ENCODE assay signal across 23 cellular contexts in genomic region chr9:7137040-7137439, GRCh38.
"Had no signal": no experiment of that assay in that cellular context is flagged by ENCODE, and none has a peak within 500 bp of the region (broad histone marks: within the 10 kb centered on the region; RNA-seq: fewer than 3 reads in every experiment).

No MANE protein-coding gene starts in this region.

- H3K27me3 ChIP-seq: left lung, uterus had no signal

- H3K36me3 ChIP-seq: uterus had no signal

- H3K27ac ChIP-seq: epithelial cell of prostate, left lung, thoracic aorta, uterus had no signal

- ATAC-seq: left lung; sciatic nerve; stimulated activated effector memory CD8-positive, alpha-beta T cell treated with anti-CD3 and anti-CD28 coated beads, Interleukin-12 subunit alpha, Interleukin-12 subunit beta, amount 100 ng/mL, for 72 hours had no signal

- DNase-seq: activated CD4-positive, alpha-beta memory T cell treated with anti-CD3 and anti-CD28 coated beads for 36 hours; activated CD4-positive, alpha-beta T cell treated with anti-CD3 and anti-CD28 coated beads, Interleukin-2, amount 10 ng/mL, durations not matched to agents 24 days and 14 days; activated CD4-positive, CD25-positive, alpha-beta regulatory T cell treated with anti-CD3 and anti-CD28 coated beads, Interleukin-2, amount 50 U/mL, for 72 hours; activated CD8-positive, alpha-beta memory T cell treated with anti-CD3 and anti-CD28 coated beads, Interleukin-2, amount 50 U/mL, for 4 hours; activated effector memory CD4-positive, alpha-beta T cell treated with anti-CD3 and anti-CD28 coated beads, Interleukin-2, amount 50 U/mL, for 16 hours; activated naive CD4-positive, alpha-beta T cell treated with anti-CD3 and anti-CD28 coated beads for 36 hours; activated naive CD8-positive, alpha-beta T cell treated with anti-CD3 and anti-CD28 coated beads, Interleukin-2, amount 10 ng/mL, durations not matched to agents 7 days and 5 days; activated T-cell treated with anti-CD3 and anti-CD28 coated beads, Interleukin-2, amount 50 U/mL, for 1 hour; amniotic stem cell; central memory CD4-positive, alpha-beta T cell; dermis blood vessel endothelial cell; effector CD4-positive, alpha-beta T cell; head of caudate nucleus; left lung; mucosa of descending colon; small intestine; stimulated activated CD4-positive, alpha-beta T cell treated with anti-CD3 and anti-CD28 coated beads, Interleukin-4, amount 100 ng/mL, for 24 hours; T-helper 9 cell; uterus had no signal

- H3K4me3 ChIP-seq: left lung, mucosa of descending colon, thoracic aorta, uterus had no signal

- H3K9me3 ChIP-seq: left lung, mucosa of descending colon, thoracic aorta, uterus had no signal

- H3K4me1 ChIP-seq: left lung, uterus had no signal
